Comparison of ENCODE assay signal across 26 cellular contexts in genomic region chr1:225872075-225872430, GRCh38. TPM values are rescaled to one million over a fixed set of nuclear protein-coding genes. Genes with fewer than 3 reads are reported as not detected.
DNase-seq lines count a peak whose midpoint lies in the region; ATAC-seq and TF ChIP-seq lines count a peak whose summit lies in the region.
"Had no signal": no experiment of that assay in that cellular context is flagged by ENCODE, and none has a peak within 500 bp of the region (broad histone marks: within the 10 kb centered on the region; RNA-seq: fewer than 3 reads in every experiment).

No MANE protein-coding gene starts in this region.

- DNase-seq in activated T-cell treated with anti-CD3 and anti-CD28 coated beads, Interleukin-2, amount 50 U/mL, for 24 hours, result no peak
- DNase-seq in activated T-cell treated with anti-CD3 and anti-CD28 coated beads, Interleukin-2, amount 50 U/mL, for 72 hours, result no peak
- peak; percentile 57 for DNase-seq in PC-3
- DNase-seq in dorsolateral prefrontal cortex, result no peak
- no peak for DNase-seq in stomach
- no peak for DNase-seq in dermis blood vessel endothelial cell
- DNase-seq in tibial nerve (ENCODE audit: low spot score in 2 of 2), result no peak
- DNase-seq in activated T-cell treated with anti-CD3 and anti-CD28 coated beads for 4 hours, result no peak
- DNase-seq: activated CD4-positive, CD25-positive, alpha-beta regulatory T cell; glutamatergic neuron; naive B cell; NCI-H1694 treated with DMSO at 0.1 percent for 48 hours; NCI-H226; ovary; right cardiac atrium; stimulated activated CD4-positive, alpha-beta T cell treated with anti-CD3 and anti-CD28 coated beads, Interleukin-12 subunit alpha, Interleukin-12 subunit beta, amount 100 ng/mL, for 4 hours; stimulated activated CD4-positive, alpha-beta T cell treated with anti-CD3 and anti-CD28 coated beads, Interleukin-4, amount 100 ng/mL, for 4 hours; T1000; transverse colon had no signal

- peak overlapping the region; percentile 51 for H3K9ac ChIP-seq in PC-3 (ENCODE audit: low read length)
- H3K9ac ChIP-seq: BLaER1 treated with 17β-estradiol and CSF1 and Interleukin-3, amounts not matched to agents 10 nM and 100 nM; KMS-11 had no signal

- H3K9me3 ChIP-seq in PC-3 (ENCODE audit: low read length), result no peaks in the 10 kb centered on the region
- H3K9me3 ChIP-seq in stomach, result no peaks in the 10 kb centered on the region
- H3K9me3 ChIP-seq in tibial nerve, result no peaks in the 10 kb centered on the region
- H3K9me3 ChIP-seq: BLaER1 treated with 17β-estradiol and CSF1 and Interleukin-3, amounts not matched to agents 10 nM and 100 nM; breast epithelium; ovary; transverse colon had no signal

- ATAC-seq in activated T-cell treated with anti-CD3 and anti-CD28 coated beads, Interleukin-2, amount 50 U/mL, for 72 hours (replicated peaks in 1 of 2), result no peak
- ATAC-seq in PC-3, result no peak
- ATAC-seq: right cardiac atrium had no signal

- H3K9me2 ChIP-seq in PC-3 (replicated peaks; ENCODE audit: low read length), result no peaks in the 10 kb centered on the region

- H3K27ac ChIP-seq in PC-3 (ENCODE audit: low read length) (peak overlapping the region; percentile 92), dorsolateral prefrontal cortex (peak overlapping the region in 38 of 59 donors; percentile 8 to 100 (median 84)), stomach (peak overlapping the region in 4 of 5 donors; percentile 0 to 67 (median 20)), tibial nerve (no peak overlapping the region)
- H3K27ac ChIP-seq: KMS-11, ovary had no signal

- peak overlapping the region; percentile 26 for H3K4me3 ChIP-seq in PC-3 (ENCODE audit: low read length)
- peak overlapping the region in 2 of 59 donors; percentile 24 to 28 for H3K4me3 ChIP-seq in dorsolateral prefrontal cortex
- no peak overlapping the region for H3K4me3 ChIP-seq in stomach
- no peak overlapping the region for H3K4me3 ChIP-seq in tibial nerve
- H3K4me3 ChIP-seq: BLaER1 treated with 17β-estradiol and CSF1 and Interleukin-3, amounts not matched to agents 10 nM and 100 nM; breast epithelium; ovary; transverse colon had no signal

- BruUV-seq in PC-3 (replicated peaks; lab: Mats Ljungman, UMichigan), result no TSS peak

- H3K4me1 ChIP-seq in PC-3 (ENCODE audit: insufficient read depth, low read length), result peaks cover 68% of the 10 kb centered on the region
- peaks cover 31 to 57% (median 47%) of the 10 kb centered on the region in 4 donors for H3K4me1 ChIP-seq in stomach
- peaks cover 0 to 7% (median 0%) of the 10 kb centered on the region in 4 donors for H3K4me1 ChIP-seq in tibial nerve

- H3K27me3 ChIP-seq in PC-3 (ENCODE audit: low read length) (no peaks in the 10 kb centered on the region), dorsolateral prefrontal cortex (no peaks in the 10 kb centered on the region), stomach (no peaks in the 10 kb centered on the region), tibial nerve (no peaks in the 10 kb centered on the region)
- H3K27me3 ChIP-seq: BLaER1 treated with 17β-estradiol and CSF1 and Interleukin-3, amounts not matched to agents 10 nM and 100 nM; breast epithelium; ovary; transverse colon had no signal

- H3K4me1 Mint-ChIP-seq in activated T-cell treated with anti-CD3 and anti-CD28 coated beads, Interleukin-2, amount 50 U/mL, for 24 hours (ENCODE audit: low read depth), result peaks cover 61% of the 10 kb centered on the region
- peaks cover 33% of the 10 kb centered on the region for H3K4me1 Mint-ChIP-seq in activated T-cell treated with anti-CD3 and anti-CD28 coated beads, Interleukin-2, amount 50 U/mL, for 72 hours (ENCODE audit: low read depth)

- no peak overlapping the region for H2AFZ ChIP-seq in PC-3 (ENCODE audit: low read length)

- no peaks in the 10 kb centered on the region for H3K9me3 Mint-ChIP-seq in activated T-cell treated with anti-CD3 and anti-CD28 coated beads, Interleukin-2, amount 50 U/mL, for 24 hours
- H3K9me3 Mint-ChIP-seq in activated T-cell treated with anti-CD3 and anti-CD28 coated beads, Interleukin-2, amount 50 U/mL, for 72 hours, result no peaks in the 10 kb centered on the region
- H3K9me3 Mint-ChIP-seq: memory B cell; naive B cell; stimulated activated naive CD8-positive, alpha-beta T cell treated with anti-CD3 and anti-CD28 coated beads, Interleukin-15, Interleukin-2, amounts not matched to agents 100 ng/mL and 50 ng/mL, for 24 hours had no signal

- H4K20me1 ChIP-seq in PC-3 (ENCODE audit: low read length), result peaks cover 10% of the 10 kb centered on the region; the same call in 1 of the 2 replicates

- H3K27ac Mint-ChIP-seq in activated T-cell treated with anti-CD3 and anti-CD28 coated beads, Interleukin-2, amount 50 U/mL, for 24 hours, result peak overlapping the region; percentile 2
- no peak overlapping the region for H3K27ac Mint-ChIP-seq in activated T-cell treated with anti-CD3 and anti-CD28 coated beads, Interleukin-2, amount 50 U/mL, for 72 hours
- H3K27ac Mint-ChIP-seq: memory B cell; stimulated activated naive CD8-positive, alpha-beta T cell treated with anti-CD3 and anti-CD28 coated beads, Interleukin-15, Interleukin-2, amounts not matched to agents 100 ng/mL and 50 ng/mL, for 24 hours had no signal

- intact Hi-C loops in PC-3 (cut with micrococcal nuclease), result no loop called here
- intact Hi-C loops in dorsolateral prefrontal cortex (cut with DNase I), result no loop called here
- intact Hi-C loops in stomach (cut with DNase I; ENCODE audit: low total_unique reads), result no loop called here

- H3K36me3 ChIP-seq in PC-3 (ENCODE audit: low read depth, low read length) (peaks cover 50% of the 10 kb centered on the region), stomach (peaks cover 46 to 98% (median 95%) of the 10 kb centered on the region in 4 donors), tibial nerve (peaks cover 0 to 97% (median 25%) of the 10 kb centered on the region in 3 donors)
- H3K36me3 ChIP-seq: breast epithelium had no signal

- TF ChIP-seq EP300 in stomach (IDR thresholded peaks at IDR 0.05) (no peak), tibial nerve (IDR thresholded peaks at IDR 0.05) (no peak)

- H3F3A ChIP-seq in PC-3 (ENCODE audit: low read length, unreplicated experiment), result peaks cover 17% of the 10 kb centered on the region

- whole genome bisulfite sequencing in stomach, 5 donors, result 55 to 73% (median 58%) methylated on average over 3 of the region's 3 CpGs
- WGBS in tibial nerve, 2 donors, result 66 to 69% methylated on average over 3 of the region's 3 CpGs

- H3K4me2 ChIP-seq in PC-3 (ENCODE audit: low read length), result peak overlapping the region; percentile 68
- H3K4me2 ChIP-seq: BLaER1 treated with 17β-estradiol and CSF1 and Interleukin-3, amounts not matched to agents 10 nM and 100 nM; KMS-11 had no signal

- peaks cover 76% of the 10 kb centered on the region for H3K36me3 Mint-ChIP-seq in activated T-cell treated with anti-CD3 and anti-CD28 coated beads, Interleukin-2, amount 50 U/mL, for 24 hours (ENCODE audit: low read depth)
- peaks cover 4 to 11% of the 10 kb centered on the region in 2 donors for H3K36me3 Mint-ChIP-seq in activated T-cell treated with anti-CD3 and anti-CD28 coated beads, Interleukin-2, amount 50 U/mL, for 72 hours (ENCODE audit: insufficient read depth in 2 of 2)

- POLR2A ChIA-PET in PC-3 (lab: Charles Lee; ENCODE audit: unreplicated experiment), result interaction anchor here (0.6 to 2.0 kb wide), 6 partner anchors 9 to 1649 kb away, joined by 3 to 16 read pairs (median 10); partner anchors contain the start of genes LEFTY1, PYCR2 and TMEM63A

- CTCF ChIA-PET in PC-3 (lab: Charles Lee), result interaction anchor here (0.5 to 1.5 kb wide), 6 partner anchors 9 to 115 kb away, joined by 3 to 11 read pairs (median 5); partner anchors contain the start of genes SRP9 and TMEM63A

- TF ChIP-seq POLR2A in stomach (IDR thresholded peaks at IDR 0.05) (no peak), tibial nerve (IDR thresholded peaks at IDR 0.05) (no peak)

- no peak for TF ChIP-seq CTCF in PC-3 (conservative IDR thresholded peaks at IDR 0.05; ENCODE audit: low read depth, low read length)
- TF ChIP-seq CTCF in dorsolateral prefrontal cortex (IDR thresholded peaks at IDR 0.05 in 54 of 56, conservative IDR thresholded peaks at IDR 0.05 in 2 of 56; ENCODE audit: low read depth in 1 of 56, partially characterized antibody in 56 of 56), result no peak
- TF ChIP-seq CTCF in stomach (IDR thresholded peaks at IDR 0.05), result no peak
- no peak for TF ChIP-seq CTCF in tibial nerve (IDR thresholded peaks at IDR 0.05)

- H3K27me3 Mint-ChIP-seq in activated T-cell treated with anti-CD3 and anti-CD28 coated beads, Interleukin-2, amount 50 U/mL, for 24 hours, result no peaks in the 10 kb centered on the region
- no peaks in the 10 kb centered on the region for H3K27me3 Mint-ChIP-seq in activated T-cell treated with anti-CD3 and anti-CD28 coated beads, Interleukin-2, amount 50 U/mL, for 72 hours (ENCODE audit: low read depth)
- H3K27me3 Mint-ChIP-seq: memory B cell; naive B cell; stimulated activated naive CD8-positive, alpha-beta T cell treated with anti-CD3 and anti-CD28 coated beads, Interleukin-15, Interleukin-2, amounts not matched to agents 100 ng/mL and 50 ng/mL, for 24 hours had no signal

- H3K4me3 Mint-ChIP-seq in activated T-cell treated with anti-CD3 and anti-CD28 coated beads, Interleukin-2, amount 50 U/mL, for 24 hours, result no peak overlapping the region
- H3K4me3 Mint-ChIP-seq in activated T-cell treated with anti-CD3 and anti-CD28 coated beads, Interleukin-2, amount 50 U/mL, for 72 hours, result no peak overlapping the region
- H3K4me3 Mint-ChIP-seq: memory B cell; naive B cell; stimulated activated naive CD8-positive, alpha-beta T cell treated with anti-CD3 and anti-CD28 coated beads, Interleukin-15, Interleukin-2, amounts not matched to agents 100 ng/mL and 50 ng/mL, for 24 hours had no signal

- H3K79me2 ChIP-seq in PC-3 (ENCODE audit: low read length), result peaks cover 39% of the 10 kb centered on the region

RNA-seq across cellular contexts. Expression of gene TMEM63A, which starts 10.1 kb away (rescaled TPM):
- total RNA-seq in activated T-cell treated with anti-CD3 and anti-CD28 coated beads, Interleukin-2, amount 50 U/mL, for 72 hours, result 10 to 100 TPM; 44.9 to 49.7 TPM
- 47.5 and 59.3 TPM in 2 replicates for total RNA-seq in PC-3 (2014; rRNA removed)
- 100 to 1,000 TPM in 94 of 120 experiments, 10 to 100 TPM in 26; 47.1 to 833 (median 180) TPM for total RNA-seq in dorsolateral prefrontal cortex
- total RNA-seq in stomach, result 100 to 1,000 TPM in 3 of 5 donors, 10 to 100 TPM in 2; 82.6 to 208 (median 101) TPM
- 10 to 100 TPM in 2 of 3 donors, 1 to 10 TPM in 1; 5.3 to 25.7 (median 22.8) TPM for polyA plus RNA-seq in stomach
- total RNA-seq in dermis blood vessel endothelial cell, result 12.4 and 15.0 TPM in 2 replicates
- 10 to 100 TPM; 63.2 to 91.5 (median 66.7) TPM for total RNA-seq in tibial nerve

RNA-seq across cellular contexts. Expression of gene LEFTY1, which starts 16.9 kb away (rescaled TPM):
- total RNA-seq in activated T-cell treated with anti-CD3 and anti-CD28 coated beads, Interleukin-2, amount 50 U/mL, for 72 hours, result not detected
- total RNA-seq in PC-3 (2014; rRNA removed), result not detected in 2 replicates
- total RNA-seq in dorsolateral prefrontal cortex, result 1 to 10 TPM in 119 of 120 experiments, under 1 TPM in 1; 0.84 to 8.3 (median 3.3) TPM
- 100 to 1,000 TPM in 1 of 5 donors, under 1 TPM in 1, not detected in 3; 0.55 to 499 TPM for total RNA-seq in stomach
- polyA plus RNA-seq in stomach, result under 1 TPM; 0.37 to 0.73 (median 0.61) TPM
- 0.19 TPM in 1 of 2 replicates, not detected in the other for total RNA-seq in dermis blood vessel endothelial cell
- under 1 TPM in 1 of 4 donors, not detected in 3; 0.20 TPM for total RNA-seq in tibial nerve
- total RNA-seq: activated CD8-positive, alpha-beta memory T cell treated with anti-CD3 and anti-CD28 coated beads for 36 hours; G401 had no signal

RNA-seq across cellular contexts. Expression of gene PYCR2, which starts 52.0 kb away (rescaled TPM):
- total RNA-seq in activated T-cell treated with anti-CD3 and anti-CD28 coated beads, Interleukin-2, amount 50 U/mL, for 72 hours, result 100 to 1,000 TPM; 144 to 152 TPM
- total RNA-seq in PC-3 (2014; rRNA removed) (57.7 and 69.0 TPM in 2 replicates), dorsolateral prefrontal cortex (100 to 1,000 TPM in 2 of 120 experiments, 10 to 100 TPM in 118; 44.8 to 116 (median 65.6) TPM), stomach (10 to 100 TPM; 20.1 to 42.9 (median 21.8) TPM), dermis blood vessel endothelial cell (35.7 and 41.1 TPM in 2 replicates), tibial nerve (10 to 100 TPM; 54.2 to 80.8 (median 59.0) TPM)
- polyA plus RNA-seq in stomach, result 10 to 100 TPM; 39.0 to 59.4 (median 39.9) TPM

Comparison
In these comparisons a context has a peak if more than half of its experiments do, and no peak if none do; other contexts are left out.
1. H3K27ac ChIP-seq: peak in PC-3 (single experiment), dorsolateral prefrontal cortex (38 of 59) and stomach (4 of 5); none in tibial nerve (0 of 4).